In the genomic region with DNA sequence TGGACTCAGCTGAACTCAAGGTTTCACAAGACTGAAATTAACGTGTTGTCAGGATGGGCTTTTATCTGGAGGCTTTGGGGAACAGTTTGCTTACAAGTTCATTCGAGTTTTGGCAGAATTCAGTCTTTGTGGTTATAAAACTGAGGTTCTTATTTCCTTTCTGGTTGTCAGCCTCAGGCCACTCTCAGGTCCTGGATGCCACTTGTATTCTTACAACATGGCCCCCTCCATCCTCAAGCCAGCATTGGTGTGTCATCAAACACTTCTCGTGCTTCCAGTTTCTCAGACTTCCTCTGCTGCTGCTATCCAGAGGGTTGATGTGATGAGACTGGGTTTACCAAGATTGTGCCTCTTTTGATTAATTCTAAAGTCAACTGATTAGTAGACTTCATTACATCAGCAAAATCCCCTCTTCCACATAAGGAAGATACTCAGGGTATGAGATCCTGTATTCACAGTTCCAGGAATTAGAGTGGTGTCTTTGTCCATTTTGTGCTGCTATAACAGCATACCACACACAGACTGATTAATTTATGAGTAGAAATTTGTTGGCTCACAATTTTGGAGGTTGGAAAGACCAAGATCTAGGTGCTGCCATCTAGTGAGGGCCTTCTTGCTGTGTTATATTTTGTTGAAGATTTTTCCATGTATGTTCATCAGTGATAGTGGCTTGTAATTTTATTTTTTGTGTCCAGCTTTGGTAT, we compare ENCODE assay signal across 8 cellular contexts. TPM values are rescaled to one million over a fixed set of nuclear protein-coding genes. Genes with fewer than 3 reads are reported as not detected.
DNase-seq lines count a peak whose midpoint lies in the region; ATAC-seq and TF ChIP-seq lines count a peak whose summit lies in the region.

No MANE protein-coding gene starts in this region.

- peak; percentile 69 for ATAC-seq in activated naive CD8-positive, alpha-beta T cell treated with anti-CD3 and anti-CD28 coated beads, Interleukin-2, amount 50 U/mL, for 24 hours
- peak; percentile 78 for ATAC-seq in naive thymus-derived CD4-positive, alpha-beta T cell
- no peak for ATAC-seq in sciatic nerve

- CTCF ChIA-PET in A673 (lab: Charles Lee), result no interaction called here
- CTCF ChIA-PET in naive thymus-derived CD4-positive, alpha-beta T cell (lab: Charles Lee), result interaction anchor here (1.1 to 1.3 kb wide), 2 partner anchors 53 to 56 kb away, joined by 4 to 6 read pairs; no protein-coding TSS in a partner anchor

- peaks cover 2% of the 10 kb centered on the region for H3K36me3 Mint-ChIP-seq in activated naive CD8-positive, alpha-beta T cell treated with anti-CD3 and anti-CD28 coated beads, Interleukin-2, amount 50 U/mL, for 24 hours (ENCODE audit: low read depth)
- peaks cover 0 to 4% (median 0%) of the 10 kb centered on the region in 5 donors for H3K36me3 Mint-ChIP-seq in naive thymus-derived CD4-positive, alpha-beta T cell

- DNase-seq in A673 (ENCODE audit: low spot score) (peak; percentile 67), ELR (ENCODE audit: low read depth) (peak; percentile 71), MM.1S (peak; percentile 90), testis (no peak), midbrain (lab: John Stamatoyannopoulos, UW) (no peak), sciatic nerve (ENCODE audit: low spot score) (no peak)
- peak; percentile 16 for DNase-seq in activated naive CD8-positive, alpha-beta T cell treated with anti-CD3 and anti-CD28 coated beads, Interleukin-2, amount 50 U/mL, for 24 hours
- peak in 5 of 9 donors; percentile 30 to 39 (median 34) for DNase-seq in naive thymus-derived CD4-positive, alpha-beta T cell

- no peaks in the 10 kb centered on the region for H3K36me3 ChIP-seq in A673 (ENCODE audit: insufficient read depth, low read length, poor library complexity, severe bottlenecking)
- no peaks in the 10 kb centered on the region for H3K36me3 ChIP-seq in MM.1S (replicated peaks; ENCODE audit: insufficient read depth, low read length)
- H3K36me3 ChIP-seq in naive thymus-derived CD4-positive, alpha-beta T cell (ENCODE audit: control insufficient read depth in 2 of 3, insufficient read depth in 3 of 3, low read length in 3 of 3), result no peaks in the 10 kb centered on the region
- H3K36me3 ChIP-seq in testis (ENCODE audit: low read depth, missing control alignments), result no peaks in the 10 kb centered on the region

- TF ChIP-seq CTCF in A673 (conservative IDR thresholded peaks at IDR 0.05; ENCODE audit: low read depth, low read length), result peak; percentile 62
- peak; percentile 67 for TF ChIP-seq CTCF in MM.1S (IDR thresholded peaks at IDR 0.05; ENCODE audit: low read length)
- no peak for TF ChIP-seq CTCF in testis (IDR thresholded peaks at IDR 0.05)

- H3K27me3 Mint-ChIP-seq in activated naive CD8-positive, alpha-beta T cell treated with anti-CD3 and anti-CD28 coated beads, Interleukin-2, amount 50 U/mL, for 24 hours, result no peaks in the 10 kb centered on the region
- H3K27me3 Mint-ChIP-seq in naive thymus-derived CD4-positive, alpha-beta T cell, result no peaks in the 10 kb centered on the region

- H3K9me2 ChIP-seq in MM.1S (replicated peaks; ENCODE audit: insufficient read depth, low read length), result no peaks in the 10 kb centered on the region

- H3K9me3 ChIP-seq in A673 (ENCODE audit: low read depth, low read length, poor library complexity, severe bottlenecking) (no peaks in the 10 kb centered on the region), MM.1S (replicated peaks; ENCODE audit: insufficient read depth, low read length) (no peaks in the 10 kb centered on the region), testis (no peaks in the 10 kb centered on the region)
- no peaks in the 10 kb centered on the region for H3K9me3 ChIP-seq in naive thymus-derived CD4-positive, alpha-beta T cell (ENCODE audit: control insufficient read depth in 2 of 3, low read length in 3 of 3)

- no TSS peak for BruUV-seq in A673 (replicated peaks; lab: Mats Ljungman, UMichigan)

- no peaks in the 10 kb centered on the region for H4K20me1 ChIP-seq in MM.1S (ENCODE audit: insufficient read depth, low read length)

- H3K27me3 ChIP-seq in A673 (replicated peaks; ENCODE audit: insufficient read depth, low read depth, low read length, poor library complexity) (no peaks in the 10 kb centered on the region), MM.1S (replicated peaks; ENCODE audit: insufficient read depth, low read length) (no peaks in the 10 kb centered on the region), testis (no peaks in the 10 kb centered on the region)
- no peaks in the 10 kb centered on the region for H3K27me3 ChIP-seq in naive thymus-derived CD4-positive, alpha-beta T cell (ENCODE audit: control insufficient read depth in 2 of 2, insufficient read depth in 2 of 2, low read length in 2 of 2)

- no peak overlapping the region for H3K4me3 ChIP-seq in A673 (ENCODE audit: low read depth, low read length, poor library complexity, severe bottlenecking)
- peak overlapping the region; percentile 5; the same call in 1 of the 2 replicates for H3K4me3 ChIP-seq in MM.1S (ENCODE audit: low read length)
- H3K4me3 ChIP-seq in naive thymus-derived CD4-positive, alpha-beta T cell (ENCODE audit: low read length), result no peak overlapping the region
- H3K4me3 ChIP-seq in testis, result no peak overlapping the region

- no peak overlapping the region for H2AFZ ChIP-seq in MM.1S (ENCODE audit: low read length)

- POLR2A ChIA-PET in A673 (lab: Charles Lee; ENCODE audit: low non-redundant PET), result interaction anchor here (0.6 to 1.1 kb wide), 2 partner anchors 11 to 41 kb away, joined by 3 to 4 read pairs; partner anchors contain the start of gene LRCH3
- POLR2A ChIA-PET in naive thymus-derived CD4-positive, alpha-beta T cell (lab: Charles Lee), result interaction anchor here (1.6 kb wide), 1 partner anchor 11 kb away, joined by 4 read pairs; the partner anchor contains the start of gene LRCH3

- H3K79me2 ChIP-seq in MM.1S (ENCODE audit: low read length), result peaks cover 66% of the 10 kb centered on the region

- H3K4me3 Mint-ChIP-seq in activated naive CD8-positive, alpha-beta T cell treated with anti-CD3 and anti-CD28 coated beads, Interleukin-2, amount 50 U/mL, for 24 hours, result peak overlapping the region; percentile 24
- H3K4me3 Mint-ChIP-seq in naive thymus-derived CD4-positive, alpha-beta T cell, result peak overlapping the region in 8 of 10 donors; percentile 4 to 35 (median 18)

- H3K4me1 Mint-ChIP-seq in activated naive CD8-positive, alpha-beta T cell treated with anti-CD3 and anti-CD28 coated beads, Interleukin-2, amount 50 U/mL, for 24 hours, result peaks cover 62% of the 10 kb centered on the region
- H3K4me1 Mint-ChIP-seq in naive thymus-derived CD4-positive, alpha-beta T cell, result peaks cover 35 to 61% (median 54%) of the 10 kb centered on the region in 7 donors

- peak overlapping the region; percentile 31 for H3K27ac Mint-ChIP-seq in activated naive CD8-positive, alpha-beta T cell treated with anti-CD3 and anti-CD28 coated beads, Interleukin-2, amount 50 U/mL, for 24 hours
- H3K27ac Mint-ChIP-seq in naive thymus-derived CD4-positive, alpha-beta T cell, result peak overlapping the region; percentile 44 to 81 (median 57)

- intact Hi-C loops in A673 (cut with micrococcal nuclease; ENCODE audit: unreplicated experiment) (no loop called here), testis (cut with DNase I; ENCODE audit: low total_unique reads) (no loop called here), sciatic nerve (cut with DNase I) (no loop called here)
- intact Hi-C loops in naive thymus-derived CD4-positive, alpha-beta T cell (cut with micrococcal nuclease), result loop anchor here (1.0 to 2.0 kb wide), 7 partner anchors 9 to 203 kb away; partner anchors contain the start of genes FYTTD1 (in 2 of the 2) and LRCH3 (in 1 of the 2)

- H3K9me3 Mint-ChIP-seq in activated naive CD8-positive, alpha-beta T cell treated with anti-CD3 and anti-CD28 coated beads, Interleukin-2, amount 50 U/mL, for 24 hours, result no peaks in the 10 kb centered on the region
- H3K9me3 Mint-ChIP-seq in naive thymus-derived CD4-positive, alpha-beta T cell, result no peaks in the 10 kb centered on the region

- WGBS in testis, 2 donors, result 41 to 45% methylated on average over 3 of the region's 3 CpGs

- H3K4me1 ChIP-seq in A673 (ENCODE audit: insufficient read depth, low read length, poor library complexity, severe bottlenecking) (peaks cover 11% of the 10 kb centered on the region), MM.1S (ENCODE audit: low read length) (peaks cover 30% of the 10 kb centered on the region), testis (no peaks in the 10 kb centered on the region)
- H3K4me1 ChIP-seq in naive thymus-derived CD4-positive, alpha-beta T cell (ENCODE audit: control insufficient read depth in 2 of 2, insufficient read depth in 2 of 2, low read length in 2 of 2), result peaks cover 13 to 21% of the 10 kb centered on the region in 2 donors

- H3K4me2 ChIP-seq in MM.1S (ENCODE audit: low read depth, low read length), result peak overlapping the region; percentile 53

- H3K27ac ChIP-seq in A673 (ENCODE audit: low read depth, low read length, poor library complexity, severe bottlenecking) (peak overlapping the region; percentile 49), MM.1S (ENCODE audit: low read length) (peak overlapping the region; percentile 38; the same call in 1 of the 2 replicates), testis (no peak overlapping the region)
- no peak overlapping the region for H3K27ac ChIP-seq in naive thymus-derived CD4-positive, alpha-beta T cell (ENCODE audit: low read depth, low read length)

- H3K9ac ChIP-seq in MM.1S (ENCODE audit: low read length), result no peak overlapping the region; the same call in 1 of the 2 replicates

- TF ChIP-seq POLR2A in testis (IDR thresholded peaks at IDR 0.05), result no peak

- peaks cover 13% of the 10 kb centered on the region for H3F3A ChIP-seq in MM.1S (ENCODE audit: insufficient read depth, low read length)

RNA-seq across cellular contexts. Expression of gene LRCH3, which starts 10.9 kb away (rescaled TPM):
- 67.8 and 71.8 TPM in 2 replicates for total RNA-seq in A673 (2021)
- 10 to 100 TPM; 43.5 to 75.5 (median 68.5) TPM for total RNA-seq in naive thymus-derived CD4-positive, alpha-beta T cell
- polyA plus RNA-seq in naive thymus-derived CD4-positive, alpha-beta T cell, result 10 to 100 TPM; 13.5 to 35.2 TPM
- 100 to 1,000 TPM in 1 of 2 donors, 10 to 100 TPM in 1; 80.2 to 173 TPM for total RNA-seq in testis
- 43.4 TPM for polyA plus RNA-seq in testis (ENCODE audit: insufficient read depth, low read depth, low replicate concordance)
- total RNA-seq in sciatic nerve, result 89.7 TPM

RNA-seq across cellular contexts. Expression of gene FYTTD1, which starts 52.3 kb away (rescaled TPM):
- total RNA-seq in A673 (2021) (89.7 and 93.8 TPM in 2 replicates), testis (10 to 100 TPM; 79.5 to 83.6 TPM), sciatic nerve (66.8 TPM)
- 10 to 100 TPM; 45.6 to 63.4 (median 58.0) TPM for total RNA-seq in naive thymus-derived CD4-positive, alpha-beta T cell
- polyA plus RNA-seq in naive thymus-derived CD4-positive, alpha-beta T cell, result 100 to 1,000 TPM in 1 of 2 donors, 10 to 100 TPM in 1; 81.0 to 102 TPM
- 80.5 TPM for polyA plus RNA-seq in testis (ENCODE audit: insufficient read depth, low read depth, low replicate concordance)

Comparison
In these comparisons a context has a peak if more than half of its experiments do, and no peak if none do; other contexts are left out.
1. DNase-seq: peak in A673 (single experiment), ELR (single experiment), MM.1S (single experiment), activated naive CD8-positive, alpha-beta T cell treated with anti-CD3 and anti-CD28 coated beads, Interleukin-2, amount 50 U/mL, for 24 hours (single experiment) and naive thymus-derived CD4-positive, alpha-beta T cell (5 of 9); none in testis (single experiment), midbrain (single experiment) and sciatic nerve (single experiment).
2. H3K27ac ChIP-seq: peak in A673 (single experiment) and MM.1S (single experiment); none in naive thymus-derived CD4-positive, alpha-beta T cell (single experiment) and testis (0 of 2).
3. CTCF ChIP-seq: peak in A673 (single experiment) and MM.1S (single experiment); none in testis (0 of 3).
4. intact Hi-C loops: an anchor here in naive thymus-derived CD4-positive, alpha-beta T cell (1.0 to 2.0 kb wide); none called in A673, testis and sciatic nerve.